ENCODE assay signal across 13 cellular contexts in genomic region chr3:10365316-10365715, GRCh38.
"Had no signal": no experiment of that assay in that cellular context is flagged by ENCODE, and none has a peak within 500 bp of the region (broad histone marks: within the 10 kb centered on the region; RNA-seq: fewer than 3 reads in every experiment).

No MANE protein-coding gene starts in this region.

- DNase-seq: effector CD8-positive, alpha-beta T cell; foreskin melanocyte; head of caudate nucleus; hippocampal formation; left colon; mucosa of descending colon; naive thymus-derived CD8-positive, alpha-beta T cell; stimulated activated CD4-positive, alpha-beta T cell treated with anti-CD3 and anti-CD28 coated beads, Interleukin-1b, Interleukin-23, amount 100 ng/mL, for 48 hours; stimulated activated CD4-positive, alpha-beta T cell treated with anti-CD3 and anti-CD28 coated beads, Interleukin-4, amount 100 ng/mL, for 24 hours; stomach; transverse colon had no signal

- H3K27me3 Mint-ChIP-seq: stimulated activated memory B cell treated with anti-CD40 and anti-IgM and Interleukin-4, amounts not matched to agents 10 μg/mL and 1 μg/mL and 100 μg/mL, for 72 hours had no signal

- H3K27ac Mint-ChIP-seq: naive thymus-derived CD8-positive, alpha-beta T cell; stimulated activated memory B cell treated with anti-CD40 and anti-IgM and Interleukin-4, amounts not matched to agents 10 μg/mL and 1 μg/mL and 100 μg/mL, for 72 hours had no signal

- ATAC-seq: left colon; mucosa of descending colon; naive thymus-derived CD8-positive, alpha-beta T cell; sciatic nerve; stimulated activated memory B cell treated with anti-CD40 and anti-IgM and Interleukin-4, amounts not matched to agents 10 μg/mL and 1 μg/mL and 100 μg/mL, for 72 hours had no signal

- H3K4me3 Mint-ChIP-seq: naive thymus-derived CD8-positive, alpha-beta T cell; stimulated activated memory B cell treated with anti-CD40 and anti-IgM and Interleukin-4, amounts not matched to agents 10 μg/mL and 1 μg/mL and 100 μg/mL, for 72 hours had no signal

- H3K36me3 Mint-ChIP-seq: naive thymus-derived CD8-positive, alpha-beta T cell; stimulated activated memory B cell treated with anti-CD40 and anti-IgM and Interleukin-4, amounts not matched to agents 10 μg/mL and 1 μg/mL and 100 μg/mL, for 72 hours had no signal
